In genomic region chr2:45330617-45331016, GRCh38 we compare ENCODE assay signal across 14 cellular contexts.
A peak's percentile ranks its signal among the peaks of the same experiment; 100 is the strongest.
DNase-seq lines count a peak whose midpoint lies in the region; ATAC-seq and TF ChIP-seq lines count a peak whose summit lies in the region.
"Had no signal": no experiment of that assay in that cellular context is flagged by ENCODE, and none has a peak within 500 bp of the region (broad histone marks: within the 10 kb centered on the region; RNA-seq: fewer than 3 reads in every experiment).

No MANE protein-coding gene starts in this region.

- H3K36me3 Mint-ChIP-seq in MCF 10A (ENCODE audit: insufficient read depth, unreplicated experiment) (no peaks in the 10 kb centered on the region), neural progenitor cell (no peaks in the 10 kb centered on the region)

- CTCF ChIA-PET in MCF 10A (lab: Yijun Ruan, JAX), result interaction anchor here (0.9 kb wide), 1 partner anchor 50 kb away, joined by 3 read pairs; no protein-coding TSS in a partner anchor
- CTCF ChIA-PET in PC-9 (lab: Charles Lee), result interaction anchor here (0.6 kb wide), 1 partner anchor 82 kb away, joined by 3 read pairs; no protein-coding TSS in a partner anchor

- intact Hi-C loops in MCF 10A (cut with micrococcal nuclease), result no loop called here
- intact Hi-C loops in breast epithelium (cut with DNase I; ENCODE audit: low total_unique reads), result no loop called here
- intact Hi-C loops in PC-9 (cut with micrococcal nuclease; ENCODE audit: unreplicated experiment), result loop anchor here (10.0 kb wide), 1 partner anchor 96 kb away; no protein-coding TSS in a partner anchor
- intact Hi-C loops in upper lobe of right lung (cut with DNase I), result no loop called here

- BruUV-seq in MCF 10A (replicated peaks; lab: Mats Ljungman, UMichigan), result no TSS peak
- BruUV-seq in PC-9 (replicated peaks; lab: Mats Ljungman, UMichigan), result no TSS peak

- peak; percentile 3 for ATAC-seq in upper lobe of right lung
- no peak for ATAC-seq in HG03196 (IDR thresholded peaks at IDR 0.05; ENCODE audit: unreplicated experiment)
- ATAC-seq: HCT116 had no signal

- H3K27me3 ChIP-seq in breast epithelium (no peaks in the 10 kb centered on the region), PC-9 (ENCODE audit: insufficient read depth, low read depth) (no peaks in the 10 kb centered on the region), upper lobe of right lung (peaks cover 8% of the 10 kb centered on the region), neural progenitor cell (no peaks in the 10 kb centered on the region)
- H3K27me3 ChIP-seq: SJCRH30 had no signal

- H2AFZ ChIP-seq in PC-9, result no peak overlapping the region
- no peak overlapping the region for H2AFZ ChIP-seq in neural progenitor cell (replicated peaks)

- no peaks in the 10 kb centered on the region for H3K4me1 ChIP-seq in breast epithelium
- H3K4me1 ChIP-seq in PC-9 (replicated peaks; ENCODE audit: insufficient read depth), result peaks cover 46% of the 10 kb centered on the region
- H3K4me1 ChIP-seq in upper lobe of right lung, result peaks cover 10% of the 10 kb centered on the region
- H3K4me1 ChIP-seq in neural progenitor cell, result peaks cover 4% of the 10 kb centered on the region
- H3K4me1 ChIP-seq: SJCRH30 had no signal

- no peaks in the 10 kb centered on the region for H4K20me1 ChIP-seq in PC-9 (ENCODE audit: insufficient read depth)
- H4K20me1 ChIP-seq in neural progenitor cell (ENCODE audit: low read depth), result no peaks in the 10 kb centered on the region

- H3K79me2 ChIP-seq in PC-9 (ENCODE audit: low read depth), result no peaks in the 10 kb centered on the region
- no peaks in the 10 kb centered on the region for H3K79me2 ChIP-seq in neural progenitor cell (ENCODE audit: low read depth)

- POLR2A ChIA-PET in MCF 10A (lab: Yijun Ruan, JAX) (no interaction called here), PC-9 (lab: Charles Lee; ENCODE audit: unreplicated experiment) (no interaction called here)

- H3K9ac ChIP-seq in neural progenitor cell, result no peak overlapping the region

- peak; percentile 46 for DNase-seq in MCF 10A (ENCODE audit: unreplicated experiment)
- no peak for DNase-seq in breast epithelium (ENCODE audit: low spot score in 2 of 2)
- DNase-seq in PC-9, result peak in 1 of 2 experiments; percentile 86
- peak; percentile 57 for DNase-seq in fibroblast of peridontal ligament (ENCODE audit: extremely low read depth)
- DNase-seq in upper lobe of right lung, result no peak
- DNase-seq in DMS 273 (lab: John Stamatoyannopoulos, UW; ENCODE audit: unreplicated experiment), result no peak
- DNase-seq in neural progenitor cell (ENCODE audit: low spot score), result no peak
- DNase-seq: activated naive CD4-positive, alpha-beta T cell treated with Interleukin-2 at 50 U/mL for 16 hours; NCI-H524 treated with DMSO at 0.1 percent for 48 hours; stimulated activated CD4-positive, alpha-beta T cell treated with anti-CD3 and anti-CD28 coated beads, Interleukin-1b, Interleukin-23, amount 100 ng/mL, for 48 hours had no signal

- no peaks in the 10 kb centered on the region for H3K9me3 ChIP-seq in breast epithelium
- no peaks in the 10 kb centered on the region; the same call in 1 of the 2 replicates for H3K9me3 ChIP-seq in PC-9 (ENCODE audit: insufficient read depth, low read depth)
- H3K9me3 ChIP-seq in upper lobe of right lung, result no peaks in the 10 kb centered on the region
- H3K9me3 ChIP-seq in neural progenitor cell (ENCODE audit: low read depth), result no peaks in the 10 kb centered on the region
- H3K9me3 ChIP-seq: SJCRH30 had no signal

- no peak overlapping the region for H3K27ac Mint-ChIP-seq in MCF 10A (ENCODE audit: low read depth, unreplicated experiment)
- no peak overlapping the region for H3K27ac Mint-ChIP-seq in neural progenitor cell

- H3K4me3 ChIP-seq in breast epithelium, result no peak overlapping the region
- no peak overlapping the region for H3K4me3 ChIP-seq in PC-9
- H3K4me3 ChIP-seq in upper lobe of right lung, result no peak overlapping the region
- no peak overlapping the region for H3K4me3 ChIP-seq in neural progenitor cell
- H3K4me3 ChIP-seq: SJCRH30 had no signal

- H3K27me3 Mint-ChIP-seq in MCF 10A (ENCODE audit: insufficient read depth, unreplicated experiment), result no peaks in the 10 kb centered on the region
- peaks cover 2% of the 10 kb centered on the region for H3K27me3 Mint-ChIP-seq in neural progenitor cell (ENCODE audit: insufficient read depth, low read depth)

- H3K36me3 ChIP-seq in breast epithelium (no peaks in the 10 kb centered on the region), PC-9 (ENCODE audit: low read depth) (no peaks in the 10 kb centered on the region), upper lobe of right lung (no peaks in the 10 kb centered on the region), neural progenitor cell (no peaks in the 10 kb centered on the region)
- H3K36me3 ChIP-seq: SJCRH30 had no signal

- no peak overlapping the region for H3K27ac ChIP-seq in breast epithelium
- H3K27ac ChIP-seq in PC-9, result peak overlapping the region; percentile 67
- H3K27ac ChIP-seq in upper lobe of right lung, result no peak overlapping the region
- no peak overlapping the region for H3K27ac ChIP-seq in neural progenitor cell
- H3K27ac ChIP-seq: SJCRH30 had no signal

- no peak for TF ChIP-seq CTCF in MCF 10A (IDR thresholded peaks at IDR 0.05; ENCODE audit: unreplicated experiment)
- TF ChIP-seq CTCF in breast epithelium (IDR thresholded peaks at IDR 0.05), result no peak
- TF ChIP-seq CTCF in PC-9 (conservative IDR thresholded peaks at IDR 0.05), result no peak
- TF ChIP-seq CTCF in upper lobe of right lung (IDR thresholded peaks at IDR 0.05), result no peak
- TF ChIP-seq CTCF in neural progenitor cell (IDR thresholded peaks at IDR 0.05), result no peak

- no peaks in the 10 kb centered on the region for H3K9me2 ChIP-seq in PC-9 (ENCODE audit: insufficient read depth)

- TF ChIP-seq POLR2A in breast epithelium (IDR thresholded peaks at IDR 0.05), result no peak

- H3K4me3 Mint-ChIP-seq in MCF 10A (ENCODE audit: unreplicated experiment) (no peak overlapping the region), neural progenitor cell (no peak overlapping the region)
- H3K4me3 Mint-ChIP-seq: central memory CD8-positive, alpha-beta T cell had no signal

- H3K4me2 ChIP-seq in PC-9 (peak overlapping the region; percentile 67), neural progenitor cell (no peak overlapping the region)

- peaks cover 12% of the 10 kb centered on the region; the same call in 1 of the 2 replicates for H3F3A ChIP-seq in PC-9 (ENCODE audit: insufficient read depth, low read depth)
- no peaks in the 10 kb centered on the region for H3F3A ChIP-seq in neural progenitor cell (ENCODE audit: low read depth)

- H3K9me3 Mint-ChIP-seq in MCF 10A (ENCODE audit: unreplicated experiment) (no peaks in the 10 kb centered on the region), neural progenitor cell (peaks cover 3% of the 10 kb centered on the region)
- H3K9me3 Mint-ChIP-seq: central memory CD8-positive, alpha-beta T cell had no signal

- H3K4me1 Mint-ChIP-seq in MCF 10A (ENCODE audit: insufficient read depth, unreplicated experiment) (peaks cover 8% of the 10 kb centered on the region), neural progenitor cell (peaks cover 20% of the 10 kb centered on the region)
- H3K4me1 Mint-ChIP-seq: central memory CD8-positive, alpha-beta T cell had no signal

Comparison
In these comparisons a context has a peak if more than half of its experiments do, and no peak if none do; other contexts are left out.
1. DNase-seq: peak in MCF 10A (single experiment) and fibroblast of peridontal ligament (single experiment); none in breast epithelium (0 of 2), upper lobe of right lung (single experiment), DMS 273 (single experiment) and neural progenitor cell (single experiment).